In genomic region chr5:37833990-37834389, GRCh38 we compare ENCODE assay signal across 16 cellular contexts. TPM values are rescaled to one million over a fixed set of nuclear protein-coding genes. Genes with fewer than 3 reads are reported as not detected.
DNase-seq lines count a peak whose midpoint lies in the region; ATAC-seq and TF ChIP-seq lines count a peak whose summit lies in the region.
"Had no signal": no experiment of that assay in that cellular context is flagged by ENCODE, and none has a peak within 500 bp of the region (broad histone marks: within the 10 kb centered on the region; RNA-seq: fewer than 3 reads in every experiment).

No MANE protein-coding gene starts in this region.

- no peak overlapping the region for H4K8ac ChIP-seq in IMR-90 (ENCODE audit: low read depth in 2 of 2, low read length in 2 of 2)

- TF ChIP-seq POLR2A in IMR-90 (IDR thresholded peaks at IDR 0.05; ENCODE audit: low read depth, low read length): no peak
- no peak for TF ChIP-seq POLR2A in Peyer's patch (IDR thresholded peaks at IDR 0.05)

- no peak overlapping the region; the same call in 2 of the 3 replicates for H2BK15ac ChIP-seq in IMR-90 (ENCODE audit: low read depth, low read length)

- DNase-seq in IMR-90: no peak
- DNase-seq in endothelial cell (ENCODE audit: low spot score): no peak
- peak; percentile 43 for DNase-seq in superior temporal gyrus (ENCODE audit: extremely low spot score)
- no peak for DNase-seq in Peyer's patch
- DNase-seq in OCI-M1 (lab: John Stamatoyannopoulos, UW): no peak
- DNase-seq in RPMI8226: no peak
- DNase-seq: activated CD4-positive, alpha-beta memory T cell treated with anti-CD3 and anti-CD28 coated beads for 36 hours; activated naive CD8-positive, alpha-beta T cell treated with anti-CD3 and anti-CD28 coated beads, Interleukin-2, amount 50 U/mL, for 24 hours; kidney glomerular epithelial cell; NCI-H1694; NCI-H446; stimulated activated CD4-positive, alpha-beta T cell treated with anti-CD3 and anti-CD28 coated beads, Interleukin-2, amount 100 ng/mL, for 24 hours; thyroid gland had no signal

- H3K27me3 ChIP-seq in IMR-90 (ENCODE audit: control insufficient read depth, insufficient read depth, low read length) (peaks cover 11% of the 10 kb centered on the region; the same call in 1 of the 2 replicates), muscle layer of colon (ENCODE audit: control insufficient read depth in 1 of 2, insufficient read depth in 2 of 2, low read length in 2 of 2) (peaks cover 0 to 9% of the 10 kb centered on the region in 2 donors), Peyer's patch (peaks cover 0 to 20% of the 10 kb centered on the region in 2 donors)

- no peak overlapping the region for H2AK5ac ChIP-seq in IMR-90 (ENCODE audit: low read depth, low read length)

- POLR2A ChIA-PET in IMR-90 (lab: Charles Lee; ENCODE audit: unreplicated experiment): no interaction called here

- no peak overlapping the region for H3K18ac ChIP-seq in IMR-90 (ENCODE audit: low read depth, low read length)

- H2AFZ ChIP-seq in IMR-90 (replicated peaks; ENCODE audit: low read length, poor library complexity): no peak overlapping the region

- no peak overlapping the region for H2AK9ac ChIP-seq in IMR-90 (replicated peaks; ENCODE audit: low read depth, low read length, poor library complexity)

- BruUV-seq in IMR-90 (replicated peaks; lab: Mats Ljungman, UMichigan): no TSS peak

- in situ Hi-C loops in IMR-90 (cut with MboI; ENCODE audit: low sequenced_read_pairs): no loop called here

- no peak overlapping the region for H2BK5ac ChIP-seq in IMR-90 (ENCODE audit: low read depth, low read length, poor library complexity, severe bottlenecking)

- H3K27ac Mint-ChIP-seq in endothelial cell (ENCODE audit: unreplicated experiment): no peak overlapping the region
- H3K27ac Mint-ChIP-seq: activated CD4-positive, alpha-beta memory T cell treated with anti-CD3 and anti-CD28 coated beads for 36 hours; activated naive CD8-positive, alpha-beta T cell treated with anti-CD3 and anti-CD28 coated beads, Interleukin-2, amount 50 U/mL, for 24 hours had no signal

- peak overlapping the region; percentile 1 for H3K4me3 Mint-ChIP-seq in endothelial cell (ENCODE audit: unreplicated experiment)
- H3K4me3 Mint-ChIP-seq: activated CD4-positive, alpha-beta memory T cell treated with anti-CD3 and anti-CD28 coated beads for 36 hours; activated naive CD8-positive, alpha-beta T cell treated with anti-CD3 and anti-CD28 coated beads, Interleukin-2, amount 50 U/mL, for 24 hours had no signal

- H3K4me3 ChIP-seq in IMR-90 (ENCODE audit: insufficient read depth, low read depth, low read length) (no peak overlapping the region), muscle layer of colon (ENCODE audit: low read depth in 1 of 2, low read length in 2 of 2) (peak overlapping the region in 1 of 2 donors; percentile 87), Peyer's patch (peak overlapping the region in 1 of 4 donors; percentile 36)
- H3K4me3 ChIP-seq: thyroid gland had no signal

- peaks cover 28% of the 10 kb centered on the region for H3K27me3 Mint-ChIP-seq in endothelial cell (ENCODE audit: unreplicated experiment)

- H3K9me3 Mint-ChIP-seq in endothelial cell (ENCODE audit: unreplicated experiment): no peaks in the 10 kb centered on the region
- H3K9me3 Mint-ChIP-seq: activated CD4-positive, alpha-beta memory T cell treated with anti-CD3 and anti-CD28 coated beads for 36 hours; activated naive CD8-positive, alpha-beta T cell treated with anti-CD3 and anti-CD28 coated beads, Interleukin-2, amount 50 U/mL, for 24 hours had no signal

- H4K20me1 ChIP-seq in IMR-90 (ENCODE audit: insufficient read depth, low read length): peaks cover 9% of the 10 kb centered on the region; the same call in 1 of the 2 replicates

- H3K4ac ChIP-seq in IMR-90 (ENCODE audit: low read depth, low read length): no peak overlapping the region

- peaks cover 4% of the 10 kb centered on the region; the same call in 1 of the 2 replicates for H3K9me1 ChIP-seq in IMR-90 (ENCODE audit: insufficient read depth, low read length)

- peaks cover 24% of the 10 kb centered on the region for H3K4me1 Mint-ChIP-seq in endothelial cell (ENCODE audit: unreplicated experiment)

- peak overlapping the region; percentile 34; the same call in 1 of the 2 replicates for H3K23ac ChIP-seq in IMR-90 (ENCODE audit: low read depth, low read length)

- CTCF ChIA-PET in IMR-90 (lab: Yijun Ruan, JAX): no interaction called here

- intact Hi-C loops in IMR-90 (cut with micrococcal nuclease): loop anchor here (10.0 kb wide), 1 partner anchor 219 kb away; no protein-coding TSS in a partner anchor

- H3K4me2 ChIP-seq in IMR-90 (ENCODE audit: low read depth, low read length): no peak overlapping the region

- ATAC-seq in IMR-90 (ENCODE audit: low read depth): no peak
- no peak for ATAC-seq in HG02840 (IDR thresholded peaks at IDR 0.05; ENCODE audit: low FRiP score, unreplicated experiment)
- ATAC-seq: activated naive CD8-positive, alpha-beta T cell treated with anti-CD3 and anti-CD28 coated beads, Interleukin-2, amount 50 U/mL, for 24 hours had no signal

- no peaks in the 10 kb centered on the region for H3K36me3 Mint-ChIP-seq in endothelial cell (ENCODE audit: low read depth, unreplicated experiment)
- H3K36me3 Mint-ChIP-seq: activated CD4-positive, alpha-beta memory T cell treated with anti-CD3 and anti-CD28 coated beads for 36 hours had no signal

- H2BK20ac ChIP-seq in IMR-90 (ENCODE audit: low read depth, low read length): no peak overlapping the region

- H3K4me1 ChIP-seq in IMR-90 (ENCODE audit: control insufficient read depth, insufficient read depth, low read length) (peaks cover 6% of the 10 kb centered on the region; the same call in 1 of the 2 replicates), muscle layer of colon (ENCODE audit: insufficient read depth, low read length) (peaks cover 53% of the 10 kb centered on the region), Peyer's patch (peaks cover 0 to 19% (median 2%) of the 10 kb centered on the region in 4 donors)

- H3K9me3 ChIP-seq in IMR-90 (ENCODE audit: control insufficient read depth, insufficient read depth, low read length) (no peaks in the 10 kb centered on the region), muscle layer of colon (ENCODE audit: low read length) (no peaks in the 10 kb centered on the region), Peyer's patch (no peaks in the 10 kb centered on the region)
- H3K9me3 ChIP-seq: thyroid gland had no signal

- H3K36me3 ChIP-seq in IMR-90 (ENCODE audit: control insufficient read depth, insufficient read depth, low read length) (no peaks in the 10 kb centered on the region), muscle layer of colon (ENCODE audit: insufficient read depth, low read length) (peaks cover 7% of the 10 kb centered on the region), Peyer's patch (no peaks in the 10 kb centered on the region)
- H3K36me3 ChIP-seq: thyroid gland had no signal

- no peak for TF ChIP-seq RAD21 in IMR-90 (IDR thresholded peaks at IDR 0.05; ENCODE audit: low read length)

- dilution Hi-C loops in IMR-90 (cut with HindIII; ENCODE audit: low sequenced_read_pairs, unreplicated experiment): no loop called here

- H3K27ac ChIP-seq in IMR-90 (ENCODE audit: insufficient read depth, low read length) (no peak overlapping the region), muscle layer of colon (ENCODE audit: low read depth, low read length) (peak overlapping the region; percentile 94), Peyer's patch (peak overlapping the region in 1 of 4 donors; percentile 76)
- H3K27ac ChIP-seq: thyroid gland had no signal

- H3K79me1 ChIP-seq in IMR-90 (ENCODE audit: low read depth in 1 of 2, low read length in 2 of 2): 0 out of 4 replicates have a peak, but pooled peaks cover 0 to 4% of the 10 kb centered on the region in 2 experiments

- H2BK120ac ChIP-seq in IMR-90 (ENCODE audit: low read depth, low read length): peak overlapping the region; percentile 12; the same call in 1 of the 2 replicates

- no peak for TF ChIP-seq CTCF in IMR-90 (conservative IDR thresholded peaks at IDR 0.05; ENCODE audit: low read depth, low read length)
- no peak for TF ChIP-seq CTCF in endothelial cell (IDR thresholded peaks at IDR 0.05; ENCODE audit: unreplicated experiment)
- TF ChIP-seq CTCF in Peyer's patch (IDR thresholded peaks at IDR 0.05): no peak

- no peak overlapping the region for H3K56ac ChIP-seq in IMR-90 (ENCODE audit: extremely low read depth, insufficient read depth, low read length)

- 100% methylated on average over 4 of the region's 6 CpGs; no CpG with 5 or more reads in 1 of the 2 experiments for WGBS in IMR-90 (ENCODE audit: extremely low coverage in 2 of 2, insufficient read length in 1 of 2), 2 experiments

- H4K5ac ChIP-seq in IMR-90 (ENCODE audit: low read depth, low read length): no peak overlapping the region

- H3K9ac ChIP-seq in IMR-90 (ENCODE audit: low read depth, low read length) (no peak overlapping the region), muscle layer of colon (ENCODE audit: low read length) (peak overlapping the region; percentile 90)

- no peak overlapping the region for H3K14ac ChIP-seq in IMR-90 (replicated peaks; ENCODE audit: low read depth, low read length)

- 0 out of 2 replicates have a peak overlapping the region, but pooled peaks have one; percentile 5 for H4K91ac ChIP-seq in IMR-90 (ENCODE audit: insufficient read depth, low read depth, low read length)

TF ChIP-seq in IMR-90, 13 proteins besides CTCF, POLR2A, EP300 and RAD21:
- TF ChIP-seq CHD1 (IDR thresholded peaks at IDR 0.05; ENCODE audit: low read depth, low read length) (no peak), SMC3 (IDR thresholded peaks at IDR 0.05; ENCODE audit: low read depth, low read length) (no peak), MAZ (IDR thresholded peaks at IDR 0.05; ENCODE audit: borderline replicate concordance, low read depth, low read length) (no peak), CEBPB (IDR thresholded peaks at IDR 0.05; ENCODE audit: low read depth, low read length) (no peak), BHLHE40 (IDR thresholded peaks at IDR 0.05; ENCODE audit: low read depth, low read length) (no peak), MAFK (IDR thresholded peaks at IDR 0.05; ENCODE audit: low read depth, low read length) (no peak), USF2 (IDR thresholded peaks at IDR 0.05; ENCODE audit: low read depth, low read length) (no peak), MXI1 (IDR thresholded peaks at IDR 0.05; ENCODE audit: borderline replicate concordance, low read depth, low read length) (no peak)

RNA-seq across cellular contexts. Expression of gene GDNF, which starts 5.9 kb away (rescaled TPM):
- 0.18 and 0.28 TPM in 2 replicates for total RNA-seq in IMR-90 (2012; rRNA removed)
- polyA plus RNA-seq in IMR-90 (2012; rRNA removed): 0.82 and 0.85 TPM in 2 replicates
- polyA plus RNA-seq in IMR-90 (2012; cell fraction: cytosol; rRNA removed): 0.35 and 0.68 TPM in 2 replicates
- polyA plus RNA-seq in IMR-90 (2012; cell fraction: nucleus; rRNA removed; ENCODE audit: low replicate concordance): 1.6 and 3.3 TPM in 2 replicates
- not detected for total RNA-seq in endothelial cell (ENCODE audit: unreplicated experiment)
- total RNA-seq in Peyer's patch: 1 to 10 TPM in 2 of 4 donors, not detected in 2; 1.5 to 8.3 TPM
- total RNA-seq: activated CD4-positive, alpha-beta memory T cell treated with anti-CD3 and anti-CD28 coated beads for 36 hours; frontal cortex; thyroid gland had no signal
